ENCODE assay signal across 1 cellular context in the genomic region with DNA sequence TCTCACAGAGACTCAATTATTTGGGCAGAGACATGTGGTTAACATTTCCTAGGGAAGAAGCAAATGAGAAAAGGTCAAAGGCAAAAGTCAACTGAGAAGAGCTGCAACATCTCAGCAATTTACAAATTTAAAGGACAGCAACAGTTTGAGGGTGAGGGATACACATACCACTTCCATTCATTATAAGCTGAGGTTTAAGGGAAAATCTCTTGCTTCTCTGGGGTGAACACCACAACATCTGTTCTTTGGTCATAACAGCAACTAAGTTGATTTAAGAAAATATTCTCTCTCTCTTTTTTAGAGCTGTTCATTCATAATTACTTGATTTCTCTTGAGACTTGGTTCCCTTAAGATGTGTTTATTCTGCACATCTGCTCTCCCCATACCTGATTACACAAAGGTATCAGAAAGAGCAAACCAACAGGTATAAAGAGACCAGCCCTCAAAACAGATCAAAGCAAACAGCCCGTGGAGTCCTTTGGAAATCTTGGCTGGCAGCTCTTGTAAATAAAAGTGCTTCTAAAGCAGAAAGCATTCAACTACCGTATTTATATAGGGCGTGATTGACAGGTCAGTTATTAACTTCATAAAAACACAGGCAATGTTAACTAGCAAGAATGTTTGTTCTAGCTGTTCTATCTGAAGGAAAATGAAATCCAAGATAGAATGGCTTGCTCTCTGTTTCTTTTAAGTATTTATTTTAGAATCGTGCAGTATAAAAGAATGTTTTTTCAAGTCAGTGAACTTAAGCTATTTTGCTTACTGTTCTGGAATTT.
A peak's percentile ranks its signal among the peaks of the same experiment; 100 is the strongest.
TF ChIP-seq lines count a peak whose summit lies in the region.

No MANE protein-coding gene starts in this region.

TF ChIP-seq in HepG2, 621 proteins besides CTCF, POLR2A, EP300 and RAD21 (continued from another document and continues in another):
- TF ChIP-seq, protein P1, sequence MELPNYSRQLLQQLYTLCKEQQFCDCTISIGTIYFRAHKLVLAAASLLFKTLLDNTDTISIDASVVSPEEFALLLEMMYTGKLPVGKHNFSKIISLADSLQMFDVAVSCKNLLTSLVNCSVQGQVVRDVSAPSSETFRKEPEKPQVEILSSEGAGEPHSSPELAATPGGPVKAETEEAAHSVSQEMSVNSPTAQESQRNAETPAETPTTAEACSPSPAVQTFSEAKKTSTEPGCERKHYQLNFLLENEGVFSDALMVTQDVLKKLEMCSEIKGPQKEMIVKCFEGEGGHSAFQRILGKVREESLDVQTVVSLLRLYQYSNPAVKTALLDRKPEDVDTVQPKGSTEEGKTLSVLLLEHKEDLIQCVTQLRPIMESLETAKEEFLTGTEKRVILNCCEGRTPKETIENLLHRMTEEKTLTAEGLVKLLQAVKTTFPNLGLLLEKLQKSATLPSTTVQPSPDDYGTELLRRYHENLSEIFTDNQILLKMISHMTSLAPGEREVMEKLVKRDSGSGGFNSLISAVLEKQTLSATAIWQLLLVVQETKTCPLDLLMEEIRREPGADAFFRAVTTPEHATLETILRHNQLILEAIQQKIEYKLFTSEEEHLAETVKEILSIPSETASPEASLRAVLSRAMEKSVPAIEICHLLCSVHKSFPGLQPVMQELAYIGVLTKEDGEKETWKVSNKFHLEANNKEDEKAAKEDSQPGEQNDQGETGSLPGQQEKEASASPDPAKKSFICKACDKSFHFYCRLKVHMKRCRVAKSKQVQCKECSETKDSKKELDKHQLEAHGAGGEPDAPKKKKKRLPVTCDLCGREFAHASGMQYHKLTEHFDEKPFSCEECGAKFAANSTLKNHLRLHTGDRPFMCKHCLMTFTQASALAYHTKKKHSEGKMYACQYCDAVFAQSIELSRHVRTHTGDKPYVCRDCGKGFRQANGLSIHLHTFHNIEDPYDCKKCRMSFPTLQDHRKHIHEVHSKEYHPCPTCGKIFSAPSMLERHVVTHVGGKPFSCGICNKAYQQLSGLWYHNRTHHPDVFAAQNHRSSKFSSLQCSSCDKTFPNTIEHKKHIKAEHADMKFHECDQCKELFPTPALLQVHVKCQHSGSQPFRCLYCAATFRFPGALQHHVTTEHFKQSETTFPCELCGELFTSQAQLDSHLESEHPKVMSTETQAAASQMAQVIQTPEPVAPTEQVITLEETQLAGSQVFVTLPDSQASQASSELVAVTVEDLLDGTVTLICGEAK (IDR thresholded peaks at IDR 0.05) = no peak
- TF ChIP-seq, protein P1 (CRISPR knock-in tag; IDR thresholded peaks at IDR 0.05) = no peak
- TF ChIP-seq TBX2 (CRISPR knock-in tag; IDR thresholded peaks at IDR 0.05; ENCODE audit: borderline replicate concordance) = peak; percentile 85
- TF ChIP-seq SRF (IDR thresholded peaks at IDR 0.05; ENCODE audit: low read depth, low read length) = no peak
- peak; percentile 75 for TF ChIP-seq DPF2 (CRISPR knock-in tag; IDR thresholded peaks at IDR 0.05; ENCODE audit: borderline replicate concordance, low read depth)
- TF ChIP-seq ZKSCAN8 (CRISPR knock-in tag; IDR thresholded peaks at IDR 0.05; ENCODE audit: borderline replicate concordance) = 0 out of 2 replicates have a peak, but pooled peaks have one; percentile 57
- TF ChIP-seq FOXA1 (IDR thresholded peaks at IDR 0.05) = 0 out of 2 replicates have a peak, but pooled peaks have one; percentile 26
- TF ChIP-seq FOXA1 (CRISPR knock-in tag; IDR thresholded peaks at IDR 0.05) = peak; percentile 83; the same call in 1 of the 2 replicates
- TF ChIP-seq ASH2L (IDR thresholded peaks at IDR 0.05; ENCODE audit: insufficient read length, low read depth, low read length) = no peak
- TF ChIP-seq, protein P2, sequence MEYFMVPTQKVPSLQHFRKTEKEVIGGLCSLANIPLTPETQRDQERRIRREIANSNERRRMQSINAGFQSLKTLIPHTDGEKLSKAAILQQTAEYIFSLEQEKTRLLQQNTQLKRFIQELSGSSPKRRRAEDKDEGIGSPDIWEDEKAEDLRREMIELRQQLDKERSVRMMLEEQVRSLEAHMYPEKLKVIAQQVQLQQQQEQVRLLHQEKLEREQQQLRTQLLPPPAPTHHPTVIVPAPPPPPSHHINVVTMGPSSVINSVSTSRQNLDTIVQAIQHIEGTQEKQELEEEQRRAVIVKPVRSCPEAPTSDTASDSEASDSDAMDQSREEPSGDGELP (IDR thresholded peaks at IDR 0.05; ENCODE audit: borderline replicate concordance, low read depth) = peak; percentile 81
- no peak for TF ChIP-seq ZNF841 (CRISPR knock-in tag; IDR thresholded peaks at IDR 0.05; ENCODE audit: borderline replicate concordance)
- peak; percentile 64 for TF ChIP-seq FOSL2 (CRISPR knock-in tag; IDR thresholded peaks at IDR 0.05)
- peak; percentile 97 for TF ChIP-seq SP5 (CRISPR knock-in tag; IDR thresholded peaks at IDR 0.05; ENCODE audit: borderline replicate concordance, low read depth)
- TF ChIP-seq PAF1 (CRISPR knock-in tag; IDR thresholded peaks at IDR 0.05) = no peak
- TF ChIP-seq, protein P3, sequence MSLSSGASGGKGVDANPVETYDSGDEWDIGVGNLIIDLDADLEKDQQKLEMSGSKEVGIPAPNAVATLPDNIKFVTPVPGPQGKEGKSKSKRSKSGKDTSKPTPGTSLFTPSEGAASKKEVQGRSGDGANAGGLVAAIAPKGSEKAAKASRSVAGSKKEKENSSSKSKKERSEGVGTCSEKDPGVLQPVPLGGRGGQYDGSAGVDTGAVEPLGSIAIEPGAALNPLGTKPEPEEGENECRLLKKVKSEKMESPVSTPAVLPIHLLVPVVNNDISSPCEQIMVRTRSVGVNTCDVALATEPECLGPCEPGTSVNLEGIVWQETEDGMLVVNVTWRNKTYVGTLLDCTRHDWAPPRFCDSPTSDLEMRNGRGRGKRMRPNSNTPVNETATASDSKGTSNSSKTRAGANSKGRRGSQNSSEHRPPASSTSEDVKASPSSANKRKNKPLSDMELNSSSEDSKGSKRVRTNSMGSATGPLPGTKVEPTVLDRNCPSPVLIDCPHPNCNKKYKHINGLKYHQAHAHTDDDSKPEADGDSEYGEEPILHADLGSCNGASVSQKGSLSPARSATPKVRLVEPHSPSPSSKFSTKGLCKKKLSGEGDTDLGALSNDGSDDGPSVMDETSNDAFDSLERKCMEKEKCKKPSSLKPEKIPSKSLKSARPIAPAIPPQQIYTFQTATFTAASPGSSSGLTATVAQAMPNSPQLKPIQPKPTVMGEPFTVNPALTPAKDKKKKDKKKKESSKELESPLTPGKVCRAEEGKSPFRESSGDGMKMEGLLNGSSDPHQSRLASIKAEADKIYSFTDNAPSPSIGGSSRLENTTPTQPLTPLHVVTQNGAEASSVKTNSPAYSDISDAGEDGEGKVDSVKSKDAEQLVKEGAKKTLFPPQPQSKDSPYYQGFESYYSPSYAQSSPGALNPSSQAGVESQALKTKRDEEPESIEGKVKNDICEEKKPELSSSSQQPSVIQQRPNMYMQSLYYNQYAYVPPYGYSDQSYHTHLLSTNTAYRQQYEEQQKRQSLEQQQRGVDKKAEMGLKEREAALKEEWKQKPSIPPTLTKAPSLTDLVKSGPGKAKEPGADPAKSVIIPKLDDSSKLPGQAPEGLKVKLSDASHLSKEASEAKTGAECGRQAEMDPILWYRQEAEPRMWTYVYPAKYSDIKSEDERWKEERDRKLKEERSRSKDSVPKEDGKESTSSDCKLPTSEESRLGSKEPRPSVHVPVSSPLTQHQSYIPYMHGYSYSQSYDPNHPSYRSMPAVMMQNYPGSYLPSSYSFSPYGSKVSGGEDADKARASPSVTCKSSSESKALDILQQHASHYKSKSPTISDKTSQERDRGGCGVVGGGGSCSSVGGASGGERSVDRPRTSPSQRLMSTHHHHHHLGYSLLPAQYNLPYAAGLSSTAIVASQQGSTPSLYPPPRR (CRISPR knock-in tag; IDR thresholded peaks at IDR 0.05; ENCODE audit: borderline replicate concordance) = peak; percentile 94
- peak; percentile 55; the same call in 1 of the 2 replicates for TF ChIP-seq HMG20B (CRISPR knock-in tag; conservative IDR thresholded peaks at IDR 0.05)
- TF ChIP-seq, protein P4, sequence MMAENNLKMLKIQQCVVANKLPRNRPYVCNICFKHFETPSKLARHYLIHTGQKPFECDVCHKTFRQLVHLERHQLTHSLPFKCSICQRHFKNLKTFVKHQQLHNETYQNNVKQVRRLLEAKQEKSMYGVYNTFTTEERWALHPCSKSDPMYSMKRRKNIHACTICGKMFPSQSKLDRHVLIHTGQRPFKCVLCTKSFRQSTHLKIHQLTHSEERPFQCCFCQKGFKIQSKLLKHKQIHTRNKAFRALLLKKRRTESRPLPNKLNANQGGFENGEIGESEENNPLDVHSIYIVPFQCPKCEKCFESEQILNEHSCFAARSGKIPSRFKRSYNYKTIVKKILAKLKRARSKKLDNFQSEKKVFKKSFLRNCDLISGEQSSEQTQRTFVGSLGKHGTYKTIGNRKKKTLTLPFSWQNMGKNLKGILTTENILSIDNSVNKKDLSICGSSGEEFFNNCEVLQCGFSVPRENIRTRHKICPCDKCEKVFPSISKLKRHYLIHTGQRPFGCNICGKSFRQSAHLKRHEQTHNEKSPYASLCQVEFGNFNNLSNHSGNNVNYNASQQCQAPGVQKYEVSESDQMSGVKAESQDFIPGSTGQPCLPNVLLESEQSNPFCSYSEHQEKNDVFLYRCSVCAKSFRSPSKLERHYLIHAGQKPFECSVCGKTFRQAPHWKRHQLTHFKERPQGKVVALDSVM (CRISPR knock-in tag; IDR thresholded peaks at IDR 0.05) = peak; percentile 34; the same call in 1 of the 2 replicates
- TF ChIP-seq, protein P5, sequence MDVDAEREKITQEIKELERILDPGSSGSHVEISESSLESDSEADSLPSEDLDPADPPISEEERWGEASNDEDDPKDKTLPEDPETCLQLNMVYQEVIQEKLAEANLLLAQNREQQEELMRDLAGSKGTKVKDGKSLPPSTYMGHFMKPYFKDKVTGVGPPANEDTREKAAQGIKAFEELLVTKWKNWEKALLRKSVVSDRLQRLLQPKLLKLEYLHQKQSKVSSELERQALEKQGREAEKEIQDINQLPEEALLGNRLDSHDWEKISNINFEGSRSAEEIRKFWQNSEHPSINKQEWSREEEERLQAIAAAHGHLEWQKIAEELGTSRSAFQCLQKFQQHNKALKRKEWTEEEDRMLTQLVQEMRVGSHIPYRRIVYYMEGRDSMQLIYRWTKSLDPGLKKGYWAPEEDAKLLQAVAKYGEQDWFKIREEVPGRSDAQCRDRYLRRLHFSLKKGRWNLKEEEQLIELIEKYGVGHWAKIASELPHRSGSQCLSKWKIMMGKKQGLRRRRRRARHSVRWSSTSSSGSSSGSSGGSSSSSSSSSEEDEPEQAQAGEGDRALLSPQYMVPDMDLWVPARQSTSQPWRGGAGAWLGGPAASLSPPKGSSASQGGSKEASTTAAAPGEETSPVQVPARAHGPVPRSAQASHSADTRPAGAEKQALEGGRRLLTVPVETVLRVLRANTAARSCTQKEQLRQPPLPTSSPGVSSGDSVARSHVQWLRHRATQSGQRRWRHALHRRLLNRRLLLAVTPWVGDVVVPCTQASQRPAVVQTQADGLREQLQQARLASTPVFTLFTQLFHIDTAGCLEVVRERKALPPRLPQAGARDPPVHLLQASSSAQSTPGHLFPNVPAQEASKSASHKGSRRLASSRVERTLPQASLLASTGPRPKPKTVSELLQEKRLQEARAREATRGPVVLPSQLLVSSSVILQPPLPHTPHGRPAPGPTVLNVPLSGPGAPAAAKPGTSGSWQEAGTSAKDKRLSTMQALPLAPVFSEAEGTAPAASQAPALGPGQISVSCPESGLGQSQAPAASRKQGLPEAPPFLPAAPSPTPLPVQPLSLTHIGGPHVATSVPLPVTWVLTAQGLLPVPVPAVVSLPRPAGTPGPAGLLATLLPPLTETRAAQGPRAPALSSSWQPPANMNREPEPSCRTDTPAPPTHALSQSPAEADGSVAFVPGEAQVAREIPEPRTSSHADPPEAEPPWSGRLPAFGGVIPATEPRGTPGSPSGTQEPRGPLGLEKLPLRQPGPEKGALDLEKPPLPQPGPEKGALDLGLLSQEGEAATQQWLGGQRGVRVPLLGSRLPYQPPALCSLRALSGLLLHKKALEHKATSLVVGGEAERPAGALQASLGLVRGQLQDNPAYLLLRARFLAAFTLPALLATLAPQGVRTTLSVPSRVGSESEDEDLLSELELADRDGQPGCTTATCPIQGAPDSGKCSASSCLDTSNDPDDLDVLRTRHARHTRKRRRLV (CRISPR knock-in tag; IDR thresholded peaks at IDR 0.05) = no peak
- 0 out of 2 replicates have a peak, but pooled peaks have one; percentile 41 for TF ChIP-seq TSC22D2 (CRISPR knock-in tag; IDR thresholded peaks at IDR 0.05; ENCODE audit: borderline replicate concordance)
- peak; percentile 77 for TF ChIP-seq IRF2 (CRISPR knock-in tag; IDR thresholded peaks at IDR 0.05)
- TF ChIP-seq MAFF (IDR thresholded peaks at IDR 0.05; ENCODE audit: low read depth, low read length) = peak; percentile 41; the same call in 1 of the 2 replicates
- peak; percentile 70 for TF ChIP-seq KAT8 (CRISPR knock-in tag; IDR thresholded peaks at IDR 0.05)
- TF ChIP-seq NFKBIZ (CRISPR knock-in tag; IDR thresholded peaks at IDR 0.05) = 0 out of 2 replicates have a peak, but pooled peaks have one; percentile 38
- TF ChIP-seq ZNF850 (CRISPR knock-in tag; conservative IDR thresholded peaks at IDR 0.05) = no peak
- TF ChIP-seq, protein P6, sequence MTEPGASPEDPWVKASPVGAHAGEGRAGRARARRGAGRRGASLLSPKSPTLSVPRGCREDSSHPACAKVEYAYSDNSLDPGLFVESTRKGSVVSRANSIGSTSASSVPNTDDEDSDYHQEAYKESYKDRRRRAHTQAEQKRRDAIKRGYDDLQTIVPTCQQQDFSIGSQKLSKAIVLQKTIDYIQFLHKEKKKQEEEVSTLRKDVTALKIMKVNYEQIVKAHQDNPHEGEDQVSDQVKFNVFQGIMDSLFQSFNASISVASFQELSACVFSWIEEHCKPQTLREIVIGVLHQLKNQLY (CRISPR knock-in tag; IDR thresholded peaks at IDR 0.05) = peak; percentile 61
